In genomic region chr11:77994434-77995362, GRCh38 we compare ENCODE assay signal across 1 cellular context.
A peak's percentile ranks its signal among the peaks of the same experiment; 100 is the strongest.
TF ChIP-seq lines count a peak whose summit lies in the region.

Gene INTS4, minus strand, starts transcription at chr11:77994668. Its CDS starts 25 bp downstream, at chr11:77994643.

TF ChIP-seq in K562, 482 proteins besides CTCF, POLR2A, EP300 and RAD21 (continued from another document and continues in another):
- TF ChIP-seq MYBL2 (IDR thresholded peaks at IDR 0.05; ENCODE audit: low read depth) (no peak), MYBL2 (CRISPR knock-in tag; IDR thresholded peaks at IDR 0.05; ENCODE audit: borderline replicate concordance) (no peak), SAFB (IDR thresholded peaks at IDR 0.05; ENCODE audit: borderline replicate concordance, low read depth, low read length) (no peak), HDAC1 (IDR thresholded peaks at IDR 0.05) (peak; percentile 64 to 87; a peak in 3 of 4 replicates), MAFF (IDR thresholded peaks at IDR 0.05; ENCODE audit: low read length) (no peak; the same call in 1 of the 2 replicates), KAT8 (IDR thresholded peaks at IDR 0.05; ENCODE audit: low read depth) (no peak), ZNF134 (CRISPR knock-in tag; conservative IDR thresholded peaks at IDR 0.05) (no peak), SMAD3 (CRISPR knock-in tag; conservative IDR thresholded peaks at IDR 0.05) (peak; percentile 50; the same call in 1 of the 2 replicates), CBFA2T2 (conservative IDR thresholded peaks at IDR 0.05) (no peak), TGIF2 (CRISPR knock-in tag; IDR thresholded peaks at IDR 0.05) (no peak), ZBED1 (IDR thresholded peaks at IDR 0.05) (peak; percentile 83), NCOR1 (IDR thresholded peaks at IDR 0.05) (no peak; the same call in 1 of the 2 replicates), BDP1 (IDR thresholded peaks at IDR 0.05; ENCODE audit: insufficient read depth, insufficient read length) (no peak), ZNF212 (CRISPR knock-in tag; IDR thresholded peaks at IDR 0.05) (no peak), PHB2 (IDR thresholded peaks at IDR 0.05; ENCODE audit: low read depth) (no peak), RBM17 (IDR thresholded peaks at IDR 0.05; ENCODE audit: borderline replicate concordance, low read depth, low read length) (no peak), ATF3 (IDR thresholded peaks at IDR 0.05) (peak; percentile 71; the same call in 1 of the 2 replicates), ATF3 (CRISPR knock-in tag; conservative IDR thresholded peaks at IDR 0.05) (peak; percentile 20; the same call in 1 of the 2 replicates), ZNF609 (CRISPR knock-in tag; IDR thresholded peaks at IDR 0.05; ENCODE audit: borderline replicate concordance) (peak; percentile 16; the same call in 1 of the 2 replicates), GTF3C2 (IDR thresholded peaks at IDR 0.05; ENCODE audit: borderline replicate concordance, extremely low read depth, insufficient read length) (no peak), ELF2 (CRISPR knock-in tag; IDR thresholded peaks at IDR 0.05) (peak; percentile 53; the same call in 1 of the 2 replicates), GTF2F1 (IDR thresholded peaks at IDR 0.05; ENCODE audit: low read depth, low read length) (no peak; the same call in 1 of the 2 replicates), E2F6 (IDR thresholded peaks at IDR 0.05; ENCODE audit: borderline replicate concordance in 1 of 2, extremely low read depth in 1 of 2, insufficient read depth in 1 of 2, insufficient read length in 1 of 2, low read depth in 1 of 2, low read length in 1 of 2, poor library complexity in 1 of 2, severe bottlenecking in 1 of 2) (peak; percentile 69 to 75), ZNF449 (CRISPR knock-in tag; IDR thresholded peaks at IDR 0.05) (no peak), RBM34 (IDR thresholded peaks at IDR 0.05; ENCODE audit: borderline replicate concordance, insufficient read depth, low read length) (no peak), CHD4 (IDR thresholded peaks at IDR 0.05; ENCODE audit: insufficient read depth, insufficient replicate concordance, low read depth, low read length, poor library complexity, severe bottlenecking) (no peak), HNRNPH1 (optimal IDR thresholded peaks at IDR 0.05; ENCODE audit: low read depth, low read length) (no peak), ZNF395 (CRISPR knock-in tag; IDR thresholded peaks at IDR 0.05) (peak; percentile 82; the same call in 1 of the 2 replicates), MAFG (tag; conservative IDR thresholded peaks at IDR 0.05) (peak; percentile 64; the same call in 1 of the 2 replicates)
- TF ChIP-seq, protein P1, sequence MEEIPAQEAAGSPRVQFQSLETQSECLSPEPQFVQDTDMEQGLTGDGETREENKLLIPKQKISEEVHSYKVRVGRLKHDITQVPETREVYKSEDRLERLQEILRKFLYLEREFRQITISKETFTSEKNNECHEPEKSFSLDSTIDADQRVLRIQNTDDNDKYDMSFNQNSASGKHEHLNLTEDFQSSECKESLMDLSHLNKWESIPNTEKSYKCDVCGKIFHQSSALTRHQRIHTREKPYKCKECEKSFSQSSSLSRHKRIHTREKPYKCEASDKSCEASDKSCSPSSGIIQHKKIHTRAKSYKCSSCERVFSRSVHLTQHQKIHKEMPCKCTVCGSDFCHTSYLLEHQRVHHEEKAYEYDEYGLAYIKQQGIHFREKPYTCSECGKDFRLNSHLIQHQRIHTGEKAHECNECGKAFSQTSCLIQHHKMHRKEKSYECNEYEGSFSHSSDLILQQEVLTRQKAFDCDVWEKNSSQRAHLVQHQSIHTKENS (CRISPR knock-in tag; IDR thresholded peaks at IDR 0.05), result peak; percentile 34; the same call in 1 of the 2 replicates
